2 cellular contexts compared by ENCODE assay signal in the genomic region with DNA sequence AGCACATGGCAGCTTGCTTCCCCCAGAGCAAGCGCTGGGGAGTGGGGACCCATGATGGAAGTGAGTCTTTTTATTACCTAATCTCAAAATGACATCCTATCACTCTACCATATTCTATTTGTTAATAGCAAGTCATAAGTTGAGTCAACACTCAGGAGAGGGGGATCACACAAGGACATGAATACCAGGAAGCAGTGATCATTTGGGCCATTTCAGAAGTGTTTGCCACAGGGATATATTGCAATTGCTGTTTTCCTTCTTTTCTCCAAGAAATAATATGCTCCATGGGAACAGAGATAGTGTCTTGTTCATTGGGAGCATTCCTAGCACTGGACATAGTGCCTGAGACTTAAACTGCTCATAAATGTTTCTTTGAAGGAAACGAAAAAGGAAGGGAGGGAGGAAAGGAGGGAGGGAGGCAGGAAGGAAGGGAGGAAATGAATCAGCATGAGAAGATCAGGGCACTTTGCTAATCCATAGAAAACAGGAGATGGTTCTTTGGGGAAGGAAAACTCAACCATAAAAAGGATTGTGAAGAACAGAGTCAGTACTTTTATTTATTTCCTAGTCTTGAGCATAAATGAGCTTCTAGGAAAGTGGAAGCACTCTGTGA.
TF ChIP-seq lines count a peak whose summit lies in the region.

No MANE protein-coding gene starts in this region.

TF ChIP-seq in GM23338, 12 proteins besides CTCF, POLR2A, EP300 and RAD21 (continues in another document):
- TF ChIP-seq NANOG (IDR thresholded peaks at IDR 0.05; ENCODE audit: borderline replicate concordance), result no peak
- TF ChIP-seq POLR2AphosphoS5 (IDR thresholded peaks at IDR 0.05; ENCODE audit: low read depth), result no peak
- no peak for TF ChIP-seq EZH2 (IDR thresholded peaks at IDR 0.05; ENCODE audit: low read depth, unreplicated experiment)
- TF ChIP-seq ZNF114 (CRISPR knock-in tag; IDR thresholded peaks at IDR 0.05), result no peak
- no peak for TF ChIP-seq ZNF462 (CRISPR knock-in tag; IDR thresholded peaks at IDR 0.05)
- TF ChIP-seq STAT1 (IDR thresholded peaks at IDR 0.05; ENCODE audit: unreplicated experiment), result no peak
- no peak for TF ChIP-seq JUNB (IDR thresholded peaks at IDR 0.05; ENCODE audit: unreplicated experiment)
- no peak for TF ChIP-seq REST (IDR thresholded peaks at IDR 0.05; ENCODE audit: unreplicated experiment)
- no peak for TF ChIP-seq CREB1 (CRISPR knock-in tag; IDR thresholded peaks at IDR 0.05; ENCODE audit: low read depth)

TF ChIP-seq in endothelial cell of umbilical vein, 7 proteins besides CTCF, POLR2A, EP300 and RAD21:
- TF ChIP-seq FOS (IDR thresholded peaks at IDR 0.05; ENCODE audit: borderline replicate concordance, insufficient read depth, low read length), result peak; percentile 80
- TF ChIP-seq, protein P1, sequence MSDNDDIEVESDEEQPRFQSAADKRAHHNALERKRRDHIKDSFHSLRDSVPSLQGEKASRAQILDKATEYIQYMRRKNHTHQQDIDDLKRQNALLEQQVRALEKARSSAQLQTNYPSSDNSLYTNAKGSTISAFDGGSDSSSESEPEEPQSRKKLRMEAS (IDR thresholded peaks at IDR 0.05; ENCODE audit: insufficient read depth, insufficient read length), result no peak
- TF ChIP-seq GATA2 (IDR thresholded peaks at IDR 0.05; ENCODE audit: insufficient read depth, insufficient read length, low read depth, low read length), result peak; percentile 32
- peak; percentile 59 for TF ChIP-seq JUN (IDR thresholded peaks at IDR 0.05; ENCODE audit: borderline replicate concordance, insufficient read depth, insufficient read length, low read depth)
- TF ChIP-seq MYC (IDR thresholded peaks at IDR 0.05; ENCODE audit: low read depth, low read length), result no peak
- no peak for TF ChIP-seq EZH2 (IDR thresholded peaks at IDR 0.05; ENCODE audit: borderline replicate concordance, low read depth, low read length, severe bottlenecking)
- peak; percentile 36 for TF ChIP-seq POLR2AphosphoS5 (IDR thresholded peaks at IDR 0.05; ENCODE audit: insufficient read depth, low read depth, low read length)
